In the genomic region with DNA sequence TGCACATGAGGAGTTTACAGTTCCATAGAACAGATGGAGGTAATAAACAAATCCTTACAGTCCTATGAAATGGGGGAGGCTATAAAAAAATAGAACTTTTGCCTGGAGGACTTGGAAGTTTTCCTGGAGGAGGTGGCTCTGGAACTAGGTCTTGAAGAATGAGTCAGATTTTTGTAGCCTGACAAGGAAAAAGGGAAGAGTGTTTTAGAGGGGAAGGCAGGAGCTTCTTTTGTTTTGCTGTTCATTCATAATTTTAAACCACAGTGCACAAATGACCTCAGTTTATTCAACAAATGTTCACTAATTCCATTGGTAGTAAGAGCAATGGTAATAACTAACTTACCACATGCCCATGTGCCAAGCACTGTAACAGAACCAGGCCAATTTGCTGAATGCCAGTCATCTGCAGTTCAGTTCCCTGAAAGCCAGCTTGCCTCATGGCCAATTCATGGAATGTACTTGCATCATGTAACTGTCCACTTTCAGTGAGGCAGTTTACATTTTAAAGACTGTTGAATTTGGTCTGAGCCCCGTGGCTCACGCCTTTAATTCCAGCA, we compare ENCODE assay signal across 13 cellular contexts. TPM values are rescaled to one million over a fixed set of nuclear protein-coding genes. Genes with fewer than 3 reads are reported as not detected.
DNase-seq lines count a peak whose midpoint lies in the region; ATAC-seq and TF ChIP-seq lines count a peak whose summit lies in the region.
"Had no signal": no experiment of that assay in that cellular context is flagged by ENCODE, and none has a peak within 500 bp of the region (broad histone marks: within the 10 kb centered on the region; RNA-seq: fewer than 3 reads in every experiment).

No MANE protein-coding gene starts in this region.

- H3K27ac Mint-ChIP-seq in MCF 10A (ENCODE audit: low read depth, unreplicated experiment), result peak overlapping the region; percentile 36
- no peak overlapping the region for H3K27ac Mint-ChIP-seq in endodermal cell
- H3K27ac Mint-ChIP-seq: IgD-negative memory B cell had no signal

- 75 to 92% methylated on average over 2 of the region's 2 CpGs for WGBS in endodermal cell (ENCODE audit: insufficient coverage in 1 of 2, insufficient read length in 1 of 2), 2 experiments

- H3K9me3 ChIP-seq in upper lobe of right lung (no peaks in the 10 kb centered on the region), endodermal cell (ENCODE audit: control insufficient read depth, low read length) (no peaks in the 10 kb centered on the region)
- H3K9me3 ChIP-seq: left ventricle myocardium inferior had no signal

- H3K4me3 ChIP-seq in upper lobe of right lung (no peak overlapping the region), endodermal cell (ENCODE audit: low read length) (no peak overlapping the region)
- H3K4me3 ChIP-seq: left ventricle myocardium inferior had no signal

- H3K27me3 ChIP-seq in upper lobe of right lung (no peaks in the 10 kb centered on the region), endodermal cell (ENCODE audit: control insufficient read depth, insufficient read depth, low read length, poor library complexity, severe bottlenecking) (no peaks in the 10 kb centered on the region)

- TF ChIP-seq CTCF in MCF 10A (IDR thresholded peaks at IDR 0.05; ENCODE audit: unreplicated experiment) (no peak), upper lobe of right lung (IDR thresholded peaks at IDR 0.05) (no peak), endodermal cell (conservative IDR thresholded peaks at IDR 0.05) (no peak)

- H3K27ac ChIP-seq in upper lobe of right lung (no peak overlapping the region), endodermal cell (ENCODE audit: low read depth, low read length) (no peak overlapping the region)
- H3K27ac ChIP-seq: left ventricle myocardium inferior had no signal

- CTCF ChIA-PET in MCF 10A (lab: Yijun Ruan, JAX), result interaction anchor here (0.7 to 1.8 kb wide), 3 partner anchors 13 to 63 kb away, joined by 3 to 6 read pairs (median 4); no protein-coding TSS in a partner anchor

- H3K9ac ChIP-seq in endodermal cell (ENCODE audit: extremely low read depth, low read length, poor library complexity, severe bottlenecking), result no peak overlapping the region

- no peak overlapping the region for H3K4me3 Mint-ChIP-seq in MCF 10A (ENCODE audit: unreplicated experiment)
- H3K4me3 Mint-ChIP-seq in endodermal cell, result no peak overlapping the region
- H3K4me3 Mint-ChIP-seq: IgD-negative memory B cell had no signal

- ATAC-seq in left colon (peak; percentile 86), upper lobe of right lung (peak; percentile 47), GM21381 (IDR thresholded peaks at IDR 0.05; ENCODE audit: unreplicated experiment) (no peak)
- ATAC-seq: HCT116 had no signal

- no peaks in the 10 kb centered on the region for H3K36me3 Mint-ChIP-seq in MCF 10A (ENCODE audit: insufficient read depth, unreplicated experiment)
- no peaks in the 10 kb centered on the region for H3K36me3 Mint-ChIP-seq in endodermal cell (ENCODE audit: low read depth)
- H3K36me3 Mint-ChIP-seq: IgD-negative memory B cell had no signal

- no TSS peak for BruUV-seq in MCF 10A (replicated peaks; lab: Mats Ljungman, UMichigan)

- H3K4me1 Mint-ChIP-seq in MCF 10A (ENCODE audit: insufficient read depth, unreplicated experiment), result peaks cover 6% of the 10 kb centered on the region
- H3K4me1 Mint-ChIP-seq in endodermal cell, result peaks cover 3% of the 10 kb centered on the region

- POLR2A ChIA-PET in MCF 10A (lab: Yijun Ruan, JAX), result interaction anchor here (0.6 to 1.4 kb wide), 8 partner anchors 15 to 59 kb away, joined by 3 to 5 read pairs (median 3); partner anchors contain the start of genes IFT25, LRRC42 and NDC1

- in situ Hi-C loops in KBM-7 (cut with MboI; ENCODE audit: low pct_unique_long_range_greater_than_20kb, low sequenced_read_pairs), result no loop called here

- intact Hi-C loops in MCF 10A (cut with micrococcal nuclease), result no loop called here
- intact Hi-C loops in left colon (cut with DNase I, micrococcal nuclease), result no loop called here
- intact Hi-C loops in upper lobe of right lung (cut with DNase I), result no loop called here

- H3K36me3 ChIP-seq in upper lobe of right lung (no peaks in the 10 kb centered on the region), endodermal cell (ENCODE audit: control insufficient read depth, insufficient read depth, low read length) (no peaks in the 10 kb centered on the region)
- H3K36me3 ChIP-seq: left ventricle myocardium inferior had no signal

- peak; percentile 14 for DNase-seq in KBM-7
- peak; percentile 66 for DNase-seq in MCF 10A (ENCODE audit: unreplicated experiment)
- no peak for DNase-seq in left colon
- DNase-seq in upper lobe of right lung, result no peak
- DNase-seq in AML-193 (lab: John Stamatoyannopoulos, UW), result no peak
- no peak for DNase-seq in endodermal cell
- no peak for DNase-seq in ecto neural progenitor cell (ENCODE audit: low spot score)
- DNase-seq: activated CD4-positive, alpha-beta T cell treated with anti-CD3 and anti-CD28 coated beads, Interleukin-2, amount 50 U/mL, for 1 hour; caudate nucleus; left ventricle myocardium inferior had no signal

- no peaks in the 10 kb centered on the region for H3K9me3 Mint-ChIP-seq in MCF 10A (ENCODE audit: unreplicated experiment)
- no peaks in the 10 kb centered on the region for H3K9me3 Mint-ChIP-seq in endodermal cell
- H3K9me3 Mint-ChIP-seq: IgD-negative memory B cell had no signal

- no peaks in the 10 kb centered on the region for H3K27me3 Mint-ChIP-seq in MCF 10A (ENCODE audit: insufficient read depth, unreplicated experiment)
- peaks cover 10% of the 10 kb centered on the region for H3K27me3 Mint-ChIP-seq in endodermal cell (ENCODE audit: insufficient read depth)
- H3K27me3 Mint-ChIP-seq: IgD-negative memory B cell had no signal

- H3K4me1 ChIP-seq in upper lobe of right lung (peaks cover 7% of the 10 kb centered on the region), endodermal cell (ENCODE audit: control insufficient read depth, insufficient read depth, low read length) (peaks cover 1% of the 10 kb centered on the region)

RNA-seq across cellular contexts. Expression of gene DIO1, which starts 2.8 kb away (rescaled TPM):
- total RNA-seq in MCF 10A (2022), result not detected in 2 replicates
- total RNA-seq in left colon, result under 1 TPM in 1 of 2 donors, not detected in 1; 0.31 TPM
- total RNA-seq in upper lobe of right lung, result not detected
- not detected for total RNA-seq in endodermal cell
- polyA plus RNA-seq in endodermal cell (2013, experiment 1 of 2), result not detected
- polyA plus RNA-seq in endodermal cell (2013, experiment 2 of 2), result not detected
- total RNA-seq: left ventricle myocardium inferior had no signal

RNA-seq across cellular contexts. Expression of gene YIPF1, which starts 7.2 kb away (rescaled TPM):
- total RNA-seq in MCF 10A (2022) (15.8 and 20.1 TPM in 2 replicates), left colon (10 to 100 TPM; 28.7 to 35.2 TPM), upper lobe of right lung (24.1 TPM), endodermal cell (10 to 100 TPM; 32.7 to 32.8 TPM)
- polyA plus RNA-seq in endodermal cell (2013, experiment 1 of 2), result 33.6 TPM
- 29.1 TPM for polyA plus RNA-seq in endodermal cell (2013, experiment 2 of 2)

RNA-seq across cellular contexts. Expression of gene IFT25, which starts 48.7 kb away (rescaled TPM):
- total RNA-seq in MCF 10A (2022) (20.6 and 22.3 TPM in 2 replicates), left colon (10 to 100 TPM; 15.7 to 17.9 TPM), upper lobe of right lung (16.8 TPM), endodermal cell (10 to 100 TPM; 34.8 to 56.7 TPM)
- polyA plus RNA-seq in endodermal cell (2013, experiment 1 of 2), result 52.3 TPM
- polyA plus RNA-seq in endodermal cell (2013, experiment 2 of 2), result 50.7 TPM

RNA-seq across cellular contexts. Expression of gene LRRC42, which starts 49.4 kb away (rescaled TPM):
- 39.1 and 41.2 TPM in 2 replicates for total RNA-seq in MCF 10A (2022)
- total RNA-seq in left colon, result 10 to 100 TPM; 19.7 to 24.0 TPM
- 18.1 TPM for total RNA-seq in upper lobe of right lung
- 10 to 100 TPM; 46.0 to 55.1 TPM for total RNA-seq in endodermal cell
- 62.3 TPM for polyA plus RNA-seq in endodermal cell (2013, experiment 1 of 2)
- polyA plus RNA-seq in endodermal cell (2013, experiment 2 of 2), result 59.9 TPM

RNA-seq across cellular contexts. Expression of gene NDC1, which starts 58.7 kb away (rescaled TPM):
- total RNA-seq in MCF 10A (2022) (17.5 and 18.7 TPM in 2 replicates), left colon (10 to 100 TPM; 10.3 to 16.8 TPM), upper lobe of right lung (7.7 TPM), endodermal cell (10 to 100 TPM; 32.4 to 38.7 TPM)
- polyA plus RNA-seq in endodermal cell (2013, experiment 1 of 2), result 43.5 TPM
- 40.2 TPM for polyA plus RNA-seq in endodermal cell (2013, experiment 2 of 2)

Comparison
In these comparisons a context has a peak if more than half of its experiments do, and no peak if none do; other contexts are left out.
1. DNase-seq: peak in KBM-7 (single experiment) and MCF 10A (single experiment); none in left colon (0 of 2), upper lobe of right lung (single experiment), AML-193 (0 of 2), endodermal cell (single experiment) and ecto neural progenitor cell (single experiment).